15 cellular contexts compared by ENCODE assay signal in the genomic region with DNA sequence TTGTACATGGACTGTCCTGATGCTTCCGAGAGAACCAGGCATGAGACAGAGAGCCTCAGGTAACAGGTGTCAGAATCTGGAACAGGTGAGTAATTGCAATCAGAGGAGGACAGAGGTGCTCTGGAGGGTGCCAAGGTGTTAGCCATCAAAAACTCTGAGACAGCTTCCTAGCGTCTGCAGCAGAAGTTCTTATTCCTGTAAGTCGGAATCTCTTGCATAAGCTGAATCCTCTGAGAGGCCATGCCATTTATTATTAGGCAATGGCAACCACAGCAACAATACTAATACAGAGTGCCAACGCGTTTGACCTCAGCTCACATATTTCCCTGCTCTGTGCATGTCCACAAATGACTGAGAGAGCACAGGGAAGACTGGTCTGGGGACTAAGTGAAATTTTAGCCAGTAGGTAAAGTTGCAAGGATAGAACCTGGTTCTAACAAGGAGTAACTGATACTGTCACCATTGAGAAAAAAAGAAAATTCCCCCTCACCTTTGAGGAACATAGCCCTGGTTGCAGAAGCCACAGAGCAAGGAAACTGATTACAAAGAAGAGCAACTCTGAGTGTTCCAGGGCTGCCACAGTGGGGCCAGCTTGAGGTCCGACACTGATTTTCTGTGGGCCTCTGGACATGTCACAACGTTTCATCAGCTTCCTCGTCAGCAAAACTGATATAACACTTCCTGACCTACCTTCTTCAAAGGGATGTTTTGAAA. TPM values are rescaled to one million over a fixed set of nuclear protein-coding genes. Genes with fewer than 3 reads are reported as not detected.
A peak's percentile ranks its signal among the peaks of the same experiment; 100 is the strongest.
DNase-seq lines count a peak whose midpoint lies in the region; ATAC-seq, FAIRE-seq and TF ChIP-seq lines count a peak whose summit lies in the region.
"Had no signal": no experiment of that assay in that cellular context is flagged by ENCODE, and none has a peak within 500 bp of the region (broad histone marks: within the 10 kb centered on the region; RNA-seq: fewer than 3 reads in every experiment).

No MANE protein-coding gene starts in this region.

- peak; percentile 99 for FAIRE-seq in bronchial epithelial cell (lab: Jason Lieb, UNC)

- no peak overlapping the region for H3K4me3 Mint-ChIP-seq in activated T-cell treated with anti-CD3 and anti-CD28 coated beads, Interleukin-2, amount 50 U/mL, for 72 hours
- no peak overlapping the region for H3K4me3 Mint-ChIP-seq in activated T-cell treated with anti-CD3 and anti-CD28 coated beads, Interleukin-2, amount 50 U/mL, for 4 hours
- H3K4me3 Mint-ChIP-seq in type B pancreatic cell, result peak overlapping the region; percentile 61
- H3K4me3 Mint-ChIP-seq: effector memory CD8-positive, alpha-beta T cell had no signal

- H3K9me3 ChIP-seq in liver (ENCODE audit: control insufficient read depth in 4 of 4, low read length in 3 of 4) (no peaks in the 10 kb centered on the region), trophoblast cell (ENCODE audit: insufficient read depth, low read depth, low read length) (no peaks in the 10 kb centered on the region)

- H3K9me3 Mint-ChIP-seq in activated T-cell treated with anti-CD3 and anti-CD28 coated beads, Interleukin-2, amount 50 U/mL, for 72 hours, result no peaks in the 10 kb centered on the region
- no peaks in the 10 kb centered on the region for H3K9me3 Mint-ChIP-seq in activated T-cell treated with anti-CD3 and anti-CD28 coated beads, Interleukin-2, amount 50 U/mL, for 4 hours
- no peaks in the 10 kb centered on the region for H3K9me3 Mint-ChIP-seq in type B pancreatic cell
- H3K9me3 Mint-ChIP-seq: effector memory CD8-positive, alpha-beta T cell had no signal

- no peak overlapping the region for H4K12ac ChIP-seq in trophoblast cell (ENCODE audit: low read depth, low read length)

- no peak overlapping the region for H2BK12ac ChIP-seq in trophoblast cell (ENCODE audit: low read length)

- no peak overlapping the region for H3K4me2 ChIP-seq in trophoblast cell (ENCODE audit: low read length)

- no peak overlapping the region for H2AFZ ChIP-seq in trophoblast cell (ENCODE audit: insufficient read depth, low read length, poor library complexity)

- WGBS in liver, result 70% methylated on average over 8 of the region's 8 CpGs
- WGBS in trophoblast cell (ENCODE audit: extremely low coverage, insufficient coverage, insufficient read length), result no CpG with 5 or more reads among the region's 8 CpGs

- no peaks in the 10 kb centered on the region for H3K79me1 ChIP-seq in trophoblast cell (ENCODE audit: low read length)

- H3K36me3 ChIP-seq in bronchial epithelial cell (ENCODE audit: control insufficient read depth, insufficient read depth, low read length) (no peaks in the 10 kb centered on the region), liver (ENCODE audit: control insufficient read depth in 4 of 4, insufficient read depth in 3 of 4, low read depth in 1 of 4, low read length in 3 of 4) (no peaks in the 10 kb centered on the region), trophoblast cell (ENCODE audit: control insufficient read depth in 1 of 2, insufficient read depth in 2 of 2, low read length in 2 of 2) (no peaks in the 10 kb centered on the region)

- H3K27ac ChIP-seq in liver (ENCODE audit: low read depth in 1 of 2, low read length in 2 of 2) (no peak overlapping the region), trophoblast cell (ENCODE audit: low read depth, low read length) (no peak overlapping the region)

- no peak overlapping the region for H2AK5ac ChIP-seq in trophoblast cell (ENCODE audit: low read length)

- H3K18ac ChIP-seq in trophoblast cell (ENCODE audit: low read length), result no peak overlapping the region

- peaks cover 13% of the 10 kb centered on the region for H3K4me1 Mint-ChIP-seq in activated T-cell treated with anti-CD3 and anti-CD28 coated beads, Interleukin-2, amount 50 U/mL, for 72 hours (ENCODE audit: low read depth)
- no peaks in the 10 kb centered on the region for H3K4me1 Mint-ChIP-seq in activated T-cell treated with anti-CD3 and anti-CD28 coated beads, Interleukin-2, amount 50 U/mL, for 4 hours (ENCODE audit: low read depth)
- peaks cover 24% of the 10 kb centered on the region for H3K4me1 Mint-ChIP-seq in type B pancreatic cell (ENCODE audit: unreplicated experiment)

- no peak overlapping the region for H3K4ac ChIP-seq in trophoblast cell (ENCODE audit: low read depth, low read length)

- peaks cover 19% of the 10 kb centered on the region for H3K27me3 Mint-ChIP-seq in activated T-cell treated with anti-CD3 and anti-CD28 coated beads, Interleukin-2, amount 50 U/mL, for 72 hours (ENCODE audit: low read depth)
- peaks cover 6% of the 10 kb centered on the region for H3K27me3 Mint-ChIP-seq in activated T-cell treated with anti-CD3 and anti-CD28 coated beads, Interleukin-2, amount 50 U/mL, for 4 hours (ENCODE audit: low read depth)
- H3K27me3 Mint-ChIP-seq in type B pancreatic cell, result no peaks in the 10 kb centered on the region

- H3K4me1 ChIP-seq in liver (ENCODE audit: control insufficient read depth in 4 of 4, insufficient read depth in 4 of 4, low read length in 3 of 4), result peaks cover 0 to 5% (median 2%) of the 10 kb centered on the region in 4 donors
- peaks cover 3 to 5% of the 10 kb centered on the region in 2 experiments for H3K4me1 ChIP-seq in trophoblast cell (ENCODE audit: control insufficient read depth in 1 of 2, insufficient read depth in 2 of 2, low read length in 2 of 2)

- no peaks in the 10 kb centered on the region for H3K79me2 ChIP-seq in trophoblast cell (ENCODE audit: control insufficient read depth, insufficient read depth, low read length, poor library complexity)

- H3K14ac ChIP-seq in trophoblast cell (ENCODE audit: low read length), result no peak overlapping the region

- no peaks in the 10 kb centered on the region for H3K36me3 Mint-ChIP-seq in activated T-cell treated with anti-CD3 and anti-CD28 coated beads, Interleukin-2, amount 50 U/mL, for 72 hours (ENCODE audit: insufficient read depth in 2 of 2)
- no peaks in the 10 kb centered on the region for H3K36me3 Mint-ChIP-seq in activated T-cell treated with anti-CD3 and anti-CD28 coated beads, Interleukin-2, amount 50 U/mL, for 4 hours (ENCODE audit: insufficient read depth)
- no peaks in the 10 kb centered on the region for H3K36me3 Mint-ChIP-seq in type B pancreatic cell

- DNase-seq in activated T-cell treated with anti-CD3 and anti-CD28 coated beads, Interleukin-2, amount 50 U/mL, for 72 hours, result peak; percentile 42 to 53
- DNase-seq in activated T-cell treated with anti-CD3 and anti-CD28 coated beads, Interleukin-2, amount 50 U/mL, for 4 hours, result no peak
- DNase-seq in bronchial epithelial cell (ENCODE audit: low read depth) (peak; percentile 81), type B pancreatic cell (ENCODE audit: extremely low spot score, unreplicated experiment) (no peak), HEK293T (ENCODE audit: extremely low spot score) (no peak), trophoblast cell (no peak), HUDEP-2 (lab: John Stamatoyannopoulos, UW; ENCODE audit: unreplicated experiment in 76 of 76) (no peak)
- DNase-seq: activated CD8-positive, alpha-beta memory T cell treated with anti-CD3 and anti-CD28 coated beads, Interleukin-2, amount 50 U/mL, for 4 hours; amniotic stem cell; DND-41; effector memory CD8-positive, alpha-beta T cell; PC-3; stimulated activated CD4-positive, alpha-beta T cell treated with anti-CD3 and anti-CD28 coated beads, Interleukin-4, amount 100 ng/mL, for 1 hour; T1000 had no signal

- no peak overlapping the region for H4K91ac ChIP-seq in trophoblast cell (ENCODE audit: low read depth, low read length)

- no peak overlapping the region for H2BK120ac ChIP-seq in trophoblast cell (ENCODE audit: insufficient read depth, low read length, poor library complexity)

- no peak overlapping the region for H3K4me3 ChIP-seq in bronchial epithelial cell (ENCODE audit: low read depth, low read length)
- no peak overlapping the region for H3K4me3 ChIP-seq in liver (ENCODE audit: low read depth in 1 of 3, low read length in 3 of 3)
- no peak overlapping the region for H3K4me3 ChIP-seq in trophoblast cell (ENCODE audit: low read depth, low read length)

- H3K9ac ChIP-seq in liver (ENCODE audit: low read depth in 1 of 2, low read length in 2 of 2) (no peak overlapping the region), trophoblast cell (ENCODE audit: low read length) (no peak overlapping the region)

- no peaks in the 10 kb centered on the region for H3K27me3 ChIP-seq in bronchial epithelial cell (ENCODE audit: control insufficient read depth, insufficient read depth, low read length)
- no peaks in the 10 kb centered on the region for H3K27me3 ChIP-seq in liver (ENCODE audit: control insufficient read depth in 4 of 4, insufficient read depth in 4 of 4, low read length in 3 of 4)
- no peaks in the 10 kb centered on the region for H3K27me3 ChIP-seq in trophoblast cell (ENCODE audit: insufficient read depth, low read length)

- H2BK5ac ChIP-seq in trophoblast cell (ENCODE audit: low read depth, low read length, poor library complexity), result no peak overlapping the region

- ATAC-seq in activated T-cell treated with anti-CD3 and anti-CD28 coated beads, Interleukin-2, amount 50 U/mL, for 72 hours (replicated peaks in 1 of 2), result peak; percentile 92 to 98
- ATAC-seq in activated T-cell treated with anti-CD3 and anti-CD28 coated beads, Interleukin-2, amount 50 U/mL, for 4 hours, result no peak
- ATAC-seq: effector memory CD8-positive, alpha-beta T cell had no signal

- H3K23ac ChIP-seq in trophoblast cell (ENCODE audit: low read length), result no peak overlapping the region

- no peak for TF ChIP-seq RAD21 in liver (IDR thresholded peaks at IDR 0.05)

- H3K27ac Mint-ChIP-seq in activated T-cell treated with anti-CD3 and anti-CD28 coated beads, Interleukin-2, amount 50 U/mL, for 72 hours, result no peak overlapping the region
- peak overlapping the region; percentile 91 for H3K27ac Mint-ChIP-seq in type B pancreatic cell
- H3K27ac Mint-ChIP-seq: effector memory CD8-positive, alpha-beta T cell had no signal

- CTCF ChIA-PET in HEK293T (lab: Yijun Ruan, JAX), result no interaction called here

- H4K8ac ChIP-seq in trophoblast cell (ENCODE audit: low read depth, low read length), result no peak overlapping the region

- POLR2A ChIA-PET in HEK293T (lab: Yijun Ruan, JAX), result no interaction called here

- no peak for TF ChIP-seq CTCF in bronchial epithelial cell (IDR thresholded peaks at IDR 0.05; ENCODE audit: insufficient read depth, low read length, severe bottlenecking)
- TF ChIP-seq CTCF in liver (IDR thresholded peaks at IDR 0.05; ENCODE audit: low read depth, low read length, missing input control), result no peak
- no peak for TF ChIP-seq CTCF in type B pancreatic cell (conservative IDR thresholded peaks at IDR 0.05)

TF ChIP-seq in liver, 16 proteins besides CTCF, POLR2A, EP300 and RAD21 (continues in another document):
- peak in 1 of 2 donors; percentile 35 for TF ChIP-seq HNF4A (conservative IDR thresholded peaks at IDR 0.05)

TF ChIP-seq in HEK293T, 16 proteins besides CTCF, POLR2A, EP300 and RAD21 (continues in another document):
- TF ChIP-seq FOXA1 (IDR thresholded peaks at IDR 0.05), result no peak
- no peak for TF ChIP-seq LEF1 (IDR thresholded peaks at IDR 0.05; ENCODE audit: borderline replicate concordance)

RNA-seq across cellular contexts. Expression of a gene that starts 55.1 kb away (rescaled TPM):
- 10 to 100 TPM; 63.3 to 69.3 TPM for total RNA-seq in activated T-cell treated with anti-CD3 and anti-CD28 coated beads, Interleukin-2, amount 50 U/mL, for 72 hours
- 10 to 100 TPM; 29.9 to 36.6 (median 33.7) TPM for total RNA-seq in activated T-cell treated with anti-CD3 and anti-CD28 coated beads, Interleukin-2, amount 50 U/mL, for 4 hours
- total RNA-seq in bronchial epithelial cell (166 and 269 TPM in 2 replicates), liver (10 to 100 TPM; 61.1 to 66.6 TPM), type B pancreatic cell (ENCODE audit: low replicate concordance) (95.8 and 96.5 TPM in 2 replicates)
- polyA plus RNA-seq in liver, result 10 to 100 TPM; 22.2 to 25.5 TPM
- polyA plus RNA-seq in trophoblast cell (2013), result 119 and 124 TPM in 2 replicates

Comparison
In these comparisons a context has a peak if more than half of its experiments do, and no peak if none do; other contexts are left out.
1. ATAC-seq: peak in activated T-cell treated with anti-CD3 and anti-CD28 coated beads, Interleukin-2, amount 50 U/mL, for 72 hours (2 of 2); none in activated T-cell treated with anti-CD3 and anti-CD28 coated beads, Interleukin-2, amount 50 U/mL, for 4 hours (0 of 2).
2. DNase-seq: peak in activated T-cell treated with anti-CD3 and anti-CD28 coated beads, Interleukin-2, amount 50 U/mL, for 72 hours (2 of 2) and bronchial epithelial cell (single experiment); none in activated T-cell treated with anti-CD3 and anti-CD28 coated beads, Interleukin-2, amount 50 U/mL, for 4 hours (single experiment), type B pancreatic cell (single experiment), HEK293T (single experiment), trophoblast cell (0 of 2) and HUDEP-2 (0 of 76).